10 cellular contexts compared by ENCODE assay signal in the genomic region with DNA sequence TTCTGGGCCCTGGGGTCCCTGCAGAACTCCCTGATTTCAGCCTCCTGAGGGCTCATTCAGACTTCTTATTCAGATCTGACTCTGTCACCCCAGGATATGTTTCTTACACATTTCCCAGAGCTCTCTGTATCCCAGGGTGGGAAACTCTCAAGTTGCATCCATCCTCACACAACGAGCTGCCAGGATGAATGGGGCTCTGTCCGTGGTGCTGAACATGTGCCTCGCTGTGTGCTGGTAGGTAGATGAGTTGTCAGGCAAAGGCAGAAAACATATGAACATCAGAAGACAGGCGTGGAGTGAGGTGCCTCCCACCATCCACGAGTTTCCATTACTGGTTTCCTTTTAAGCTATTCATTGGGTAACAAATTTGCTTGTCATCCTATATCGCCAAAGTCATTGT. TPM values are rescaled to one million over a fixed set of nuclear protein-coding genes. Genes with fewer than 3 reads are reported as not detected.
DNase-seq lines count a peak whose midpoint lies in the region; TF ChIP-seq lines count a peak whose summit lies in the region.
"Had no signal": no experiment of that assay in that cellular context is flagged by ENCODE, and none has a peak within 500 bp of the region (broad histone marks: within the 10 kb centered on the region; RNA-seq: fewer than 3 reads in every experiment).

No MANE protein-coding gene starts in this region.

- no peak for TF ChIP-seq EP300 in SK-N-SH (IDR thresholded peaks at IDR 0.05; ENCODE audit: borderline replicate concordance in 1 of 2, low read depth in 1 of 2, low read length in 1 of 2)

- no peaks in the 10 kb centered on the region for H3F3A ChIP-seq in SK-N-SH (replicated peaks; ENCODE audit: insufficient read depth)

- no peak overlapping the region for H3K9ac ChIP-seq in SK-N-SH

- DNase-seq in SIG-M5 treated with dmso at 0.1 percent for 504 hours (lab: John Stamatoyannopoulos, UW; ENCODE audit: unreplicated experiment), result peak; percentile 9
- no peak for DNase-seq in SIG-M5 (lab: John Stamatoyannopoulos, UW)
- no peak for DNase-seq in SK-N-SH
- peak; percentile 76 for DNase-seq in ecto neural progenitor cell (ENCODE audit: low spot score)
- DNase-seq in stimulated activated CD4-positive, alpha-beta T cell treated with anti-CD3 and anti-CD28 coated beads, Interleukin-12 subunit alpha, Interleukin-12 subunit beta, amount 100 ng/mL, for 4 hours, result peak; percentile 21
- DNase-seq in HPDE6-E6E7 (ENCODE audit: extremely low spot score), result no peak
- DNase-seq in NCI-H146 treated with DMSO at 0.1 percent for 48 hours (lab: John Stamatoyannopoulos, UW; ENCODE audit: unreplicated experiment), result no peak
- no peak for DNase-seq in chondrocyte (ENCODE audit: low spot score)

- no peak overlapping the region for H3K27ac Mint-ChIP-seq in chondrocyte (ENCODE audit: unreplicated experiment)

- no peaks in the 10 kb centered on the region for H3K79me2 ChIP-seq in SK-N-SH (ENCODE audit: insufficient read depth)

- H3K36me3 Mint-ChIP-seq in chondrocyte (ENCODE audit: low read depth), result no peaks in the 10 kb centered on the region

- TF ChIP-seq RAD21 in SK-N-SH (IDR thresholded peaks at IDR 0.05; ENCODE audit: low read length), result no peak

- no peak overlapping the region for H2AFZ ChIP-seq in SK-N-SH (ENCODE audit: low read depth)

- no peak overlapping the region for H3K4me3 ChIP-seq in SK-N-SH (ENCODE audit: low read depth in 2 of 2, low read length in 1 of 2)

- no peaks in the 10 kb centered on the region for H3K9me3 Mint-ChIP-seq in chondrocyte (ENCODE audit: low read depth)
- H3K9me3 Mint-ChIP-seq: central memory CD8-positive, alpha-beta T cell had no signal

- CTCF ChIA-PET in SK-N-SH (lab: Yijun Ruan, JAX), result interaction anchor here (0.8 to 1.0 kb wide), 2 partner anchors 32 to 47 kb away, joined by 3 to 5 read pairs; no protein-coding TSS in a partner anchor

- peaks cover 19% of the 10 kb centered on the region; the same call in 1 of the 2 replicates for H3K27me3 ChIP-seq in SK-N-SH (ENCODE audit: insufficient read depth)

- H3K4me1 Mint-ChIP-seq in chondrocyte (ENCODE audit: low read depth), result peaks cover 26% of the 10 kb centered on the region
- H3K4me1 Mint-ChIP-seq: central memory CD8-positive, alpha-beta T cell had no signal

- no peak overlapping the region for H3K27ac ChIP-seq in SK-N-SH (ENCODE audit: low read depth in 2 of 2, low read length in 1 of 2)
- H3K27ac ChIP-seq: HL-60 had no signal

- H3K9me3 ChIP-seq in SK-N-SH, result no peaks in the 10 kb centered on the region

- no peaks in the 10 kb centered on the region for H3K4me1 ChIP-seq in SK-N-SH (ENCODE audit: control insufficient read depth in 1 of 2, insufficient read depth in 2 of 2, low read depth in 1 of 2, low read length in 1 of 2)

- TF ChIP-seq CTCF in SK-N-SH (IDR thresholded peaks at IDR 0.05) (no peak), chondrocyte (IDR thresholded peaks at IDR 0.05) (no peak)

- no peaks in the 10 kb centered on the region for H3K36me3 ChIP-seq in SK-N-SH (replicated peaks in 1 of 2; ENCODE audit: control insufficient read depth in 1 of 2, insufficient read depth in 2 of 2, low read length in 1 of 2)

- POLR2A ChIA-PET in SK-N-SH (lab: Yijun Ruan, JAX), result no interaction called here

- H3K9me2 ChIP-seq in SK-N-SH, result no peaks in the 10 kb centered on the region

- 0 out of 2 replicates have a peak, but pooled peaks cover 8% of the 10 kb centered on the region for H4K20me1 ChIP-seq in SK-N-SH (ENCODE audit: insufficient read depth)

- peaks cover 29% of the 10 kb centered on the region for H3K27me3 Mint-ChIP-seq in chondrocyte (ENCODE audit: low read depth)

- no peak overlapping the region for H3K4me3 Mint-ChIP-seq in chondrocyte (ENCODE audit: unreplicated experiment)
- H3K4me3 Mint-ChIP-seq: central memory CD8-positive, alpha-beta T cell had no signal

- WGBS in SK-N-SH (ENCODE audit: low lambda C conversion rate), result 19% methylated on average over 6 of the region's 6 CpGs

- H3K4me2 ChIP-seq in SK-N-SH, result no peak overlapping the region

TF ChIP-seq in SK-N-SH, 30 proteins besides CTCF, POLR2A, EP300 and RAD21:
- TF ChIP-seq, protein P1, sequence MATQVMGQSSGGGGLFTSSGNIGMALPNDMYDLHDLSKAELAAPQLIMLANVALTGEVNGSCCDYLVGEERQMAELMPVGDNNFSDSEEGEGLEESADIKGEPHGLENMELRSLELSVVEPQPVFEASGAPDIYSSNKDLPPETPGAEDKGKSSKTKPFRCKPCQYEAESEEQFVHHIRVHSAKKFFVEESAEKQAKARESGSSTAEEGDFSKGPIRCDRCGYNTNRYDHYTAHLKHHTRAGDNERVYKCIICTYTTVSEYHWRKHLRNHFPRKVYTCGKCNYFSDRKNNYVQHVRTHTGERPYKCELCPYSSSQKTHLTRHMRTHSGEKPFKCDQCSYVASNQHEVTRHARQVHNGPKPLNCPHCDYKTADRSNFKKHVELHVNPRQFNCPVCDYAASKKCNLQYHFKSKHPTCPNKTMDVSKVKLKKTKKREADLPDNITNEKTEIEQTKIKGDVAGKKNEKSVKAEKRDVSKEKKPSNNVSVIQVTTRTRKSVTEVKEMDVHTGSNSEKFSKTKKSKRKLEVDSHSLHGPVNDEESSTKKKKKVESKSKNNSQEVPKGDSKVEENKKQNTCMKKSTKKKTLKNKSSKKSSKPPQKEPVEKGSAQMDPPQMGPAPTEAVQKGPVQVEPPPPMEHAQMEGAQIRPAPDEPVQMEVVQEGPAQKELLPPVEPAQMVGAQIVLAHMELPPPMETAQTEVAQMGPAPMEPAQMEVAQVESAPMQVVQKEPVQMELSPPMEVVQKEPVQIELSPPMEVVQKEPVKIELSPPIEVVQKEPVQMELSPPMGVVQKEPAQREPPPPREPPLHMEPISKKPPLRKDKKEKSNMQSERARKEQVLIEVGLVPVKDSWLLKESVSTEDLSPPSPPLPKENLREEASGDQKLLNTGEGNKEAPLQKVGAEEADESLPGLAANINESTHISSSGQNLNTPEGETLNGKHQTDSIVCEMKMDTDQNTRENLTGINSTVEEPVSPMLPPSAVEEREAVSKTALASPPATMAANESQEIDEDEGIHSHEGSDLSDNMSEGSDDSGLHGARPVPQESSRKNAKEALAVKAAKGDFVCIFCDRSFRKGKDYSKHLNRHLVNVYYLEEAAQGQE (IDR thresholded peaks at IDR 0.05; ENCODE audit: low read depth, low read length), result peak; percentile 98
- TF ChIP-seq RFX5 (IDR thresholded peaks at IDR 0.05; ENCODE audit: low read length), result no peak

RNA-seq across cellular contexts. Expression of a gene that starts 11.4 kb away (rescaled TPM):
- polyA plus RNA-seq in SK-N-SH (2012; rRNA removed), result not detected in 2 replicates
- not detected in 2 replicates for polyA plus RNA-seq in SK-N-SH (2012; cell fraction: cytosol; rRNA removed)
- 0.10 TPM in 1 of 2 replicates, not detected in the other for polyA plus RNA-seq in SK-N-SH (2012; cell fraction: nucleus; rRNA removed)
- 1.3 to 2.9 TPM (median 2.1 TPM) in 3 replicates for total RNA-seq in chondrocyte

Comparison
In these comparisons a context has a peak if more than half of its experiments do, and no peak if none do; other contexts are left out.
1. DNase-seq: peak in SIG-M5 treated with dmso at 0.1 percent for 504 hours (single experiment), ecto neural progenitor cell (single experiment) and stimulated activated CD4-positive, alpha-beta T cell treated with anti-CD3 and anti-CD28 coated beads, Interleukin-12 subunit alpha, Interleukin-12 subunit beta, amount 100 ng/mL, for 4 hours (single experiment); none in SIG-M5 (single experiment), SK-N-SH (single experiment), HPDE6-E6E7 (single experiment), NCI-H146 treated with DMSO at 0.1 percent for 48 hours (single experiment) and chondrocyte (single experiment).